Comparison of ENCODE assay signal across 8 cellular contexts in the genomic region with DNA sequence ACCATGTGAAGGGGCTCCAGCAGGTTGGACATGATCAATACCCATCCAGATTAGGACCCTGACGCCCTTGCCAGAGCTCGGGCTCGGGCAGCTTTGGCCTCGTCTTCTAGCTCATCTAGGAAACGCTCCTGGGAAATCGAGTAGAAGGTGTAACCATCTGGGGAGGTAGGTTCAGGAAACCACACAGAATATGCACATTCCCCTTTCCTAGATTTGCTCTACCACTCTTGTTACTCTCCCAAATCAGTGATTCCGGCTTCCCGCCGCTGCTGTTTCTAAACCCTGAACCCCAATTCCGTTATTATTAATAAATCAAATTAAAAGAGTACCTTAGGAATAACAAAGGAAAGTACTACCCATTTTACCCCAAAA. TPM values are rescaled to one million over a fixed set of nuclear protein-coding genes. Genes with fewer than 3 reads are reported as not detected.
DNase-seq lines count a peak whose midpoint lies in the region; ATAC-seq and TF ChIP-seq lines count a peak whose summit lies in the region.

No MANE protein-coding gene starts in this region.

- H3K79me2 ChIP-seq in OCI-LY3 (ENCODE audit: low read length) (no peaks in the 10 kb centered on the region), osteoblast (ENCODE audit: insufficient read depth, low read length) (peaks cover 18% of the 10 kb centered on the region)

- H2AFZ ChIP-seq in OCI-LY3 (ENCODE audit: low read depth, low read length): peak overlapping the region; percentile 91
- H2AFZ ChIP-seq in osteoblast (ENCODE audit: low read length): peak overlapping the region; percentile 97

- H3K9ac ChIP-seq in OCI-LY3 (ENCODE audit: low read length): peak overlapping the region; percentile 70

- H3K36me3 ChIP-seq in CD4-positive, alpha-beta memory T cell (ENCODE audit: insufficient read depth, low read length): no peaks in the 10 kb centered on the region
- H3K36me3 ChIP-seq in OCI-LY3 (replicated peaks; ENCODE audit: low read depth, low read length): no peaks in the 10 kb centered on the region
- H3K36me3 ChIP-seq in osteoblast (ENCODE audit: insufficient read depth, low read length): peaks cover 5% of the 10 kb centered on the region

- no peaks in the 10 kb centered on the region for H3K9me3 ChIP-seq in CD4-positive, alpha-beta memory T cell (ENCODE audit: control insufficient read depth in 1 of 2, low read length in 2 of 2)
- H3K9me3 ChIP-seq in OCI-LY3 (ENCODE audit: insufficient read depth, low read length) (no peaks in the 10 kb centered on the region), osteoblast (ENCODE audit: low read depth, low read length) (no peaks in the 10 kb centered on the region)

- ATAC-seq in HG03039 (IDR thresholded peaks at IDR 0.05; ENCODE audit: unreplicated experiment): no peak

- peaks cover 6 to 8% of the 10 kb centered on the region in 2 donors for H3K36me3 Mint-ChIP-seq in CD4-positive, alpha-beta memory T cell

- intact Hi-C loops in CD4-positive, alpha-beta memory T cell (cut with micrococcal nuclease): loop anchor here (1.0 kb wide), 1 partner anchor 54 kb away; no protein-coding TSS in a partner anchor

- DNase-seq in CD4-positive, alpha-beta memory T cell: no peak
- no peak for DNase-seq in epithelial cell of esophagus (ENCODE audit: low read depth)
- DNase-seq in osteoblast (ENCODE audit: insufficient read length, low spot score, missing footprints): peak; percentile 30
- DNase-seq in NCI-H82 treated with DMSO at 0.1 percent for 48 hours (lab: John Stamatoyannopoulos, UW; ENCODE audit: unreplicated experiment): no peak
- DNase-seq in DMS153 (lab: John Stamatoyannopoulos, UW): no peak
- DNase-seq in NCI-H187 (lab: John Stamatoyannopoulos, UW): no peak

- CTCF ChIA-PET in CD4-positive, alpha-beta memory T cell (lab: Charles Lee; ENCODE audit: partially characterized antibody): interaction anchor here (1.1 to 1.6 kb wide), 3 partner anchors 19 to 26 kb away, joined by 3 to 4 read pairs (median 4); partner anchors contain the start of gene BECN1

- H3K4me1 Mint-ChIP-seq in CD4-positive, alpha-beta memory T cell: peaks cover 12 to 24% (median 17%) of the 10 kb centered on the region in 4 donors

- peaks cover 16% of the 10 kb centered on the region for H3K4me1 ChIP-seq in CD4-positive, alpha-beta memory T cell (ENCODE audit: insufficient read depth, low read length)
- peaks cover 6% of the 10 kb centered on the region for H3K4me1 ChIP-seq in OCI-LY3 (ENCODE audit: low read length)
- H3K4me1 ChIP-seq in osteoblast (ENCODE audit: insufficient read depth, low read length): peaks cover 16% of the 10 kb centered on the region

- no peak for TF ChIP-seq CTCF in OCI-LY3 (IDR thresholded peaks at IDR 0.05; ENCODE audit: low read depth, low read length)
- TF ChIP-seq CTCF in epithelial cell of esophagus (IDR thresholded peaks at IDR 0.05; ENCODE audit: insufficient read depth, low read depth, low read length, missing control alignments): no peak
- TF ChIP-seq CTCF in osteoblast (IDR thresholded peaks at IDR 0.05; ENCODE audit: extremely low read depth, low read depth, low read length): no peak

- H3K27me3 ChIP-seq in CD4-positive, alpha-beta memory T cell (ENCODE audit: insufficient read depth, low read length): no peaks in the 10 kb centered on the region
- H3K27me3 ChIP-seq in OCI-LY3 (ENCODE audit: low read depth, low read length) (no peaks in the 10 kb centered on the region), osteoblast (ENCODE audit: insufficient read depth, low read length) (no peaks in the 10 kb centered on the region)

- POLR2A ChIA-PET in CD4-positive, alpha-beta memory T cell (lab: Charles Lee; ENCODE audit: partially characterized antibody): interaction anchor here (0.7 to 2.0 kb wide), 7 partner anchors 10 to 200 kb away, joined by 3 to 9 read pairs (median 5); partner anchors contain the start of genes BECN1, RETREG3, RPL27 and TUBG1

- H4K20me1 ChIP-seq in OCI-LY3 (ENCODE audit: insufficient read depth, low read length) (no peaks in the 10 kb centered on the region), osteoblast (ENCODE audit: insufficient read depth, low read length) (no peaks in the 10 kb centered on the region)

- no peaks in the 10 kb centered on the region for H3K9me3 Mint-ChIP-seq in CD4-positive, alpha-beta memory T cell

- peak overlapping the region in 5 of 7 donors; percentile 85 to 94 (median 93) for H3K27ac Mint-ChIP-seq in CD4-positive, alpha-beta memory T cell

- peak overlapping the region; percentile 47 for H3K27ac ChIP-seq in CD4-positive, alpha-beta memory T cell (ENCODE audit: low read depth, low read length)
- no peak overlapping the region for H3K27ac ChIP-seq in OCI-LY3 (ENCODE audit: low read length)
- peak overlapping the region; percentile 77 for H3K27ac ChIP-seq in osteoblast (ENCODE audit: low read depth, low read length)

- peak overlapping the region; percentile 93 to 98 (median 95) for H3K4me3 Mint-ChIP-seq in CD4-positive, alpha-beta memory T cell

- H3K4me2 ChIP-seq in OCI-LY3 (ENCODE audit: low read length): peak overlapping the region; percentile 68
- peak overlapping the region; percentile 88 for H3K4me2 ChIP-seq in osteoblast (ENCODE audit: insufficient read depth, low read length)

- H3K4me3 ChIP-seq in CD4-positive, alpha-beta memory T cell (ENCODE audit: low read length in 2 of 2): peak overlapping the region; percentile 26 to 92
- H3K4me3 ChIP-seq in OCI-LY3 (ENCODE audit: low read length): peak overlapping the region; percentile 94
- peak overlapping the region; percentile 85 for H3K4me3 ChIP-seq in epithelial cell of esophagus (ENCODE audit: low read length)
- peak overlapping the region; percentile 92 for H3K4me3 ChIP-seq in osteoblast (ENCODE audit: insufficient read depth, low read length)

- no peaks in the 10 kb centered on the region for H3K27me3 Mint-ChIP-seq in CD4-positive, alpha-beta memory T cell

RNA-seq across cellular contexts. Expression of gene COA3, which starts 0.5 kb away (rescaled TPM):
- 10 to 100 TPM; 27.7 to 30.1 TPM for total RNA-seq in CD4-positive, alpha-beta memory T cell
- polyA plus RNA-seq in CD4-positive, alpha-beta memory T cell: 100 to 1,000 TPM; 110 to 153 TPM
- 44.2 and 47.4 TPM in 2 replicates for total RNA-seq in osteoblast

RNA-seq across cellular contexts. Expression of gene CNTD1, which starts 0.7 kb away (rescaled TPM):
- total RNA-seq in CD4-positive, alpha-beta memory T cell: not detected
- under 1 TPM; 0.22 to 0.43 TPM for polyA plus RNA-seq in CD4-positive, alpha-beta memory T cell
- total RNA-seq in osteoblast: 0.88 TPM in 1 of 2 replicates, not detected in the other

RNA-seq across cellular contexts. Expression of gene WNK4, which starts 17.6 kb away (rescaled TPM):
- under 1 TPM; 0.14 to 0.41 TPM for total RNA-seq in CD4-positive, alpha-beta memory T cell
- not detected for polyA plus RNA-seq in CD4-positive, alpha-beta memory T cell
- total RNA-seq in osteoblast: under 0.01 TPM in 1 of 2 replicates, not detected in the other

RNA-seq across cellular contexts. Expression of gene VPS25, which starts 24.7 kb away (rescaled TPM):
- total RNA-seq in CD4-positive, alpha-beta memory T cell: 10 to 100 TPM; 39.3 to 43.6 TPM
- polyA plus RNA-seq in CD4-positive, alpha-beta memory T cell: 10 to 100 TPM; 39.8 to 63.3 TPM
- 46.7 and 55.7 TPM in 2 replicates for total RNA-seq in osteoblast

RNA-seq across cellular contexts. Expression of gene BECN1, which starts 26.1 kb away (rescaled TPM):
- 100 to 1,000 TPM; 103 to 104 TPM for total RNA-seq in CD4-positive, alpha-beta memory T cell
- polyA plus RNA-seq in CD4-positive, alpha-beta memory T cell: 100 to 1,000 TPM; 135 to 190 TPM
- total RNA-seq in osteoblast: 94.8 and 104 TPM in 2 replicates
